In genomic region chr15:62389887-62390792, GRCh38 we compare ENCODE assay signal across 8 cellular contexts. TPM values are rescaled to one million over a fixed set of nuclear protein-coding genes. Genes with fewer than 3 reads are reported as not detected.
DNase-seq lines count a peak whose midpoint lies in the region; ATAC-seq and TF ChIP-seq lines count a peak whose summit lies in the region.

TSS of gene TLN2 (plus strand) at chr15:62390550.

- H3K36me3 Mint-ChIP-seq in activated naive CD4-positive, alpha-beta T cell treated with anti-CD3 and anti-CD28 coated beads, Interleukin-2, amount 10 ng/mL, durations not matched to agents 7 days and 5 days = no peaks in the 10 kb centered on the region

- DNase-seq in DND-41 (peak; percentile 64), HUDEP-2 (lab: John Stamatoyannopoulos, UW; ENCODE audit: unreplicated experiment in 76 of 76) (peak in 58 of 76 experiments; percentile 9 to 74 (median 42)), SJCRH30 (peak; percentile 61 to 81), germinal center (ENCODE audit: low spot score) (peak; percentile 83), tibial artery (peak; percentile 43 to 82)
- peak; percentile 75 for DNase-seq in activated naive CD4-positive, alpha-beta T cell treated with anti-CD3 and anti-CD28 coated beads, Interleukin-2, amount 10 ng/mL, durations not matched to agents 7 days and 5 days

- TF ChIP-seq CTCF in DND-41 (IDR thresholded peaks at IDR 0.05; ENCODE audit: borderline replicate concordance, extremely low read depth, low read length, poor library complexity, severe bottlenecking) = no peak
- no peak for TF ChIP-seq CTCF in neutrophil (IDR thresholded peaks at IDR 0.05)
- TF ChIP-seq CTCF in tibial artery (IDR thresholded peaks at IDR 0.05) = peak in 1 of 2 experiments; percentile 5

- H3K27me3 ChIP-seq in DND-41 (ENCODE audit: insufficient read depth, low read length, poor library complexity) = peaks cover 24% of the 10 kb centered on the region
- H3K27me3 ChIP-seq in SJCRH30 = no peaks in the 10 kb centered on the region
- H3K27me3 ChIP-seq in neutrophil = peaks cover 99% of the 10 kb centered on the region
- H3K27me3 ChIP-seq in tibial artery = no peaks in the 10 kb centered on the region

- H3K4me3 ChIP-seq in DND-41 (ENCODE audit: low read depth in 1 of 2, low read length in 2 of 2) (peak within 1 kb of the TSS; percentile 64 to 90), SJCRH30 (peak within 1 kb of the TSS; percentile 97), neutrophil (ENCODE audit: low read depth in 1 of 2, low read length in 1 of 2) (peak within 1 kb of the TSS; percentile 60 to 68), tibial artery (peak within 1 kb of the TSS; percentile 72 to 89)

- H3K27me3 Mint-ChIP-seq in activated naive CD4-positive, alpha-beta T cell treated with anti-CD3 and anti-CD28 coated beads, Interleukin-2, amount 10 ng/mL, durations not matched to agents 7 days and 5 days = peaks cover 57% of the 10 kb centered on the region

- peak within 1 kb of the TSS; percentile 83 for H3K27ac Mint-ChIP-seq in activated naive CD4-positive, alpha-beta T cell treated with anti-CD3 and anti-CD28 coated beads, Interleukin-2, amount 10 ng/mL, durations not matched to agents 7 days and 5 days

- peak within 1 kb of the TSS; percentile 96 for H3K4me2 ChIP-seq in DND-41 (ENCODE audit: insufficient read depth, low read length)

- peaks cover 21% of the 10 kb centered on the region for H3K4me1 Mint-ChIP-seq in activated naive CD4-positive, alpha-beta T cell treated with anti-CD3 and anti-CD28 coated beads, Interleukin-2, amount 10 ng/mL, durations not matched to agents 7 days and 5 days

- peak within 1 kb of the TSS; percentile 93 for H3K4me3 Mint-ChIP-seq in activated naive CD4-positive, alpha-beta T cell treated with anti-CD3 and anti-CD28 coated beads, Interleukin-2, amount 10 ng/mL, durations not matched to agents 7 days and 5 days

- H3K27ac ChIP-seq in DND-41 (ENCODE audit: low read length) (peak within 1 kb of the TSS; percentile 67), SJCRH30 (peak within 1 kb of the TSS; percentile 67), neutrophil (no peak within 1 kb of the TSS), tibial artery (peak within 1 kb of the TSS; percentile 79)

- H3K4me1 ChIP-seq in DND-41 (ENCODE audit: insufficient read depth, low read length) (peaks cover 30% of the 10 kb centered on the region), SJCRH30 (no peaks in the 10 kb centered on the region), neutrophil (ENCODE audit: control insufficient read depth in 1 of 2, insufficient read depth in 1 of 2, low read depth in 1 of 2, low read length in 1 of 2) (peaks cover 26 to 27% of the 10 kb centered on the region in 2 experiments), tibial artery (peaks cover 0 to 35% (median 11%) of the 10 kb centered on the region in 4 donors)

- ATAC-seq in DND-41 (ENCODE audit: insufficient read depth, low read depth) (peak; percentile 80), GM21423 (IDR thresholded peaks at IDR 0.05; ENCODE audit: unreplicated experiment) (peak; percentile 85)

- peak within 1 kb of the TSS; percentile 86 for H2AFZ ChIP-seq in DND-41 (ENCODE audit: low read depth, low read length)

- no peaks in the 10 kb centered on the region; the same call in 1 of the 2 replicates for H3K36me3 ChIP-seq in DND-41 (ENCODE audit: insufficient read depth, low read length)
- H3K36me3 ChIP-seq in SJCRH30 = no peaks in the 10 kb centered on the region
- no peaks in the 10 kb centered on the region for H3K36me3 ChIP-seq in neutrophil
- no peaks in the 10 kb centered on the region for H3K36me3 ChIP-seq in tibial artery

- H4K20me1 ChIP-seq in DND-41 (ENCODE audit: insufficient read depth, low read length) = no peaks in the 10 kb centered on the region

- H3K9me3 ChIP-seq in DND-41 (ENCODE audit: insufficient read depth, low read length, severe bottlenecking) = no peaks in the 10 kb centered on the region
- no peaks in the 10 kb centered on the region for H3K9me3 ChIP-seq in SJCRH30 (replicated peaks)
- no peaks in the 10 kb centered on the region for H3K9me3 ChIP-seq in neutrophil
- H3K9me3 ChIP-seq in tibial artery = no peaks in the 10 kb centered on the region

- no peaks in the 10 kb centered on the region for H3K9me3 Mint-ChIP-seq in activated naive CD4-positive, alpha-beta T cell treated with anti-CD3 and anti-CD28 coated beads, Interleukin-2, amount 10 ng/mL, durations not matched to agents 7 days and 5 days

- intact Hi-C loops in tibial artery (cut with DNase I; ENCODE audit: low total_unique reads) = loop anchor here (5.0 kb wide), 1 partner anchor 257 kb away; no protein-coding TSS in a partner anchor

- peak within 1 kb of the TSS; percentile 82 for H3K9ac ChIP-seq in DND-41 (ENCODE audit: low read depth, low read length)

- H3K79me2 ChIP-seq in DND-41 (ENCODE audit: insufficient read depth, low read length) = 0 out of 2 replicates have a peak, but pooled peaks cover 3% of the 10 kb centered on the region

- CTCF ChIA-PET in activated naive CD4-positive, alpha-beta T cell treated with anti-CD3 and anti-CD28 coated beads, Interleukin-2, amount 10 ng/mL, durations not matched to agents 7 days and 5 days (lab: Charles Lee) = no interaction called here

RNA-seq across cellular contexts. Expression of gene TLN2, which starts in this region (rescaled TPM):
- 16.4 and 16.5 TPM in 2 replicates for total RNA-seq in SJCRH30 (2014; rRNA removed; shearing (Covaris generic))
